Comparison of ENCODE assay signal across 7 cellular contexts in the genomic region with DNA sequence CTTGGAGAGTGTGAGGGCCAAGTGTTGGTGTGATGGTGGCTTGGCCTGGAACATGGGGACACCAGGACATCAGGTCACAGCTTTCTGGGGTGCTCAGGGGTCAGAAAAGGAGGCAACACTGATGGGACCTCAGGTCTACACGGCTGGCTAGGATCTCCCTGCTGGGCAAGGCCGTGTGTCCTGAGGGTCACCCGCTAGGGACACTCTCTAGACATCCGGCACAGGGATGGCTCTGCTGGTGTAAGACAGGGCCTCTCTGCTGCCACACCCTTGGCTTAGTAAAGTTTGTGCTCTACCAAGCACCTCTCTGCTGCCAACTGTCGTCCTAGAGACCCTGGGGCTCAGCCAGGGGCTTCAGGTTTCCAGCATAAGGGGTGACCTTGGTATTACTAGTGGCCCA. TPM values are rescaled to one million over a fixed set of nuclear protein-coding genes. Genes with fewer than 3 reads are reported as not detected.
"Had no signal": no experiment of that assay in that cellular context is flagged by ENCODE, and none has a peak within 500 bp of the region (broad histone marks: within the 10 kb centered on the region; RNA-seq: fewer than 3 reads in every experiment).

No MANE protein-coding gene starts in this region.

- ATAC-seq: GM23338 had no signal

- H3K9me3 Mint-ChIP-seq: GM23338, H9 had no signal

- H2AFZ ChIP-seq: GM23338 had no signal

- H3K36me3 Mint-ChIP-seq: IgD-negative memory B cell had no signal

- H3K27ac ChIP-seq: HL-60 had no signal

- H3K4me3 ChIP-seq: GM23338 had no signal

- H3K4me2 ChIP-seq: GM23338 had no signal

- DNase-seq: H9, HCEC 1CT, KBM-7 had no signal

- H3K27ac Mint-ChIP-seq: GM23338, H9, IgD-negative memory B cell had no signal

- H3K4me3 Mint-ChIP-seq: GM23338, H9, IgD-negative memory B cell had no signal

RNA-seq across cellular contexts. Expression of a gene that starts 16.3 kb away (rescaled TPM):
- total RNA-seq: HT1080 had no signal
